1 cellular context compared by ENCODE assay signal in genomic region chr2:241777686-241778627, GRCh38.
TF ChIP-seq lines count a peak whose summit lies in the region.

No MANE protein-coding gene starts in this region.

TF ChIP-seq in HepG2, 621 proteins besides CTCF, POLR2A, EP300 and RAD21 (continued from another document):
- peak; percentile 44 for TF ChIP-seq ZNF687 (CRISPR knock-in tag; IDR thresholded peaks at IDR 0.05)
- TF ChIP-seq ZFY (CRISPR knock-in tag; IDR thresholded peaks at IDR 0.05), result peak; percentile 19; the same call in 1 of the 2 replicates
- no peak for TF ChIP-seq ZNF407 (CRISPR knock-in tag; IDR thresholded peaks at IDR 0.05; ENCODE audit: not compliant biosample characterization)
- 0 out of 2 replicates have a peak, but pooled peaks have one; percentile 12 for TF ChIP-seq HOXA3 (CRISPR knock-in tag; IDR thresholded peaks at IDR 0.05)
- TF ChIP-seq MLLT10 (CRISPR knock-in tag; IDR thresholded peaks at IDR 0.05), result no peak
- no peak for TF ChIP-seq DNMT3B (CRISPR knock-in tag; conservative IDR thresholded peaks at IDR 0.05)
- TF ChIP-seq ZBTB38 (CRISPR knock-in tag; IDR thresholded peaks at IDR 0.05), result 0 out of 2 replicates have a peak, but pooled peaks have one; percentile 47
- TF ChIP-seq ZBTB7B (CRISPR knock-in tag; IDR thresholded peaks at IDR 0.05), result 0 out of 2 replicates have a peak, but pooled peaks have one; percentile 36
- TF ChIP-seq SRY (CRISPR knock-in tag; IDR thresholded peaks at IDR 0.05), result no peak
- TF ChIP-seq MIER3 (CRISPR knock-in tag; IDR thresholded peaks at IDR 0.05; ENCODE audit: borderline replicate concordance), result no peak
- TF ChIP-seq HNF4A (CRISPR knock-in tag; IDR thresholded peaks at IDR 0.05), result peak; percentile 12; the same call in 1 of the 2 replicates
